In genomic region chr12:12016284-12017100, GRCh38 we compare ENCODE assay signal across 14 cellular contexts. TPM values are rescaled to one million over a fixed set of nuclear protein-coding genes. Genes with fewer than 3 reads are reported as not detected.
A peak's percentile ranks its signal among the peaks of the same experiment; 100 is the strongest.
DNase-seq lines count a peak whose midpoint lies in the region; ATAC-seq, FAIRE-seq and TF ChIP-seq lines count a peak whose summit lies in the region.
"Had no signal": no experiment of that assay in that cellular context is flagged by ENCODE, and none has a peak within 500 bp of the region (broad histone marks: within the 10 kb centered on the region; RNA-seq: fewer than 3 reads in every experiment).

No MANE protein-coding gene starts in this region.

- no peaks in the 10 kb centered on the region for H3K27me3 ChIP-seq in bronchial epithelial cell (ENCODE audit: control insufficient read depth, insufficient read depth, low read length)
- H3K27me3 ChIP-seq: right lobe of liver had no signal

- H3K27ac ChIP-seq in coronary artery: no peak overlapping the region
- H3K27ac ChIP-seq: right lobe of liver had no signal

- H3K27ac Mint-ChIP-seq in T-cell: peak overlapping the region; percentile 75 to 87
- H3K27ac Mint-ChIP-seq in stimulated activated effector memory CD8-positive, alpha-beta T cell treated with anti-CD3 and anti-CD28 coated beads, Interleukin-12 subunit alpha, Interleukin-12 subunit beta, amount 100 ng/mL, for 72 hours: peak overlapping the region; percentile 94

- FAIRE-seq in bronchial epithelial cell (lab: Jason Lieb, UNC): peak; percentile 90

- H3K36me3 ChIP-seq in bronchial epithelial cell (ENCODE audit: control insufficient read depth, insufficient read depth, low read length): no peaks in the 10 kb centered on the region
- H3K36me3 ChIP-seq: HAP-1, right lobe of liver had no signal

- no peaks in the 10 kb centered on the region for H3K9me3 Mint-ChIP-seq in T-cell
- no peaks in the 10 kb centered on the region for H3K9me3 Mint-ChIP-seq in stimulated activated effector memory CD8-positive, alpha-beta T cell treated with anti-CD3 and anti-CD28 coated beads, Interleukin-12 subunit alpha, Interleukin-12 subunit beta, amount 100 ng/mL, for 72 hours

- peaks cover 28 to 59% (median 54%) of the 10 kb centered on the region in 3 donors for H3K4me1 Mint-ChIP-seq in T-cell
- peaks cover 85% of the 10 kb centered on the region for H3K4me1 Mint-ChIP-seq in stimulated activated effector memory CD8-positive, alpha-beta T cell treated with anti-CD3 and anti-CD28 coated beads, Interleukin-12 subunit alpha, Interleukin-12 subunit beta, amount 100 ng/mL, for 72 hours

- peak in 2 of 4 experiments; percentile 24 to 48 for ATAC-seq in T-cell (replicated peaks in 1 of 4)
- peak; percentile 85 for ATAC-seq in stimulated activated effector memory CD8-positive, alpha-beta T cell treated with anti-CD3 and anti-CD28 coated beads, Interleukin-12 subunit alpha, Interleukin-12 subunit beta, amount 100 ng/mL, for 72 hours
- no peak for ATAC-seq in GM18498 (IDR thresholded peaks at IDR 0.05; ENCODE audit: unreplicated experiment)

- H3K4me3 ChIP-seq in bronchial epithelial cell (ENCODE audit: low read depth, low read length) (no peak overlapping the region), coronary artery (no peak overlapping the region)
- H3K4me3 ChIP-seq: HAP-1, right lobe of liver had no signal

- H3K27me3 Mint-ChIP-seq in T-cell: no peaks in the 10 kb centered on the region

- TF ChIP-seq CTCF in bronchial epithelial cell (IDR thresholded peaks at IDR 0.05; ENCODE audit: insufficient read depth, low read length, severe bottlenecking) (no peak), coronary artery (IDR thresholded peaks at IDR 0.05) (no peak)

- peak overlapping the region in 1 of 3 donors; percentile 18 for H3K4me3 Mint-ChIP-seq in T-cell
- H3K4me3 Mint-ChIP-seq in stimulated activated effector memory CD8-positive, alpha-beta T cell treated with anti-CD3 and anti-CD28 coated beads, Interleukin-12 subunit alpha, Interleukin-12 subunit beta, amount 100 ng/mL, for 72 hours: peak overlapping the region; percentile 59

- POLR2A ChIA-PET in T-cell (lab: Charles Lee): no interaction called here

- CTCF ChIA-PET in T-cell (lab: Charles Lee): no interaction called here

- H3K36me3 Mint-ChIP-seq in T-cell: no peaks in the 10 kb centered on the region
- H3K36me3 Mint-ChIP-seq in stimulated activated effector memory CD8-positive, alpha-beta T cell treated with anti-CD3 and anti-CD28 coated beads, Interleukin-12 subunit alpha, Interleukin-12 subunit beta, amount 100 ng/mL, for 72 hours: peaks cover 9% of the 10 kb centered on the region

- peak; percentile 63 for DNase-seq in activated effector memory CD4-positive, alpha-beta T cell treated with anti-CD3 and anti-CD28 coated beads, Interleukin-2, amount 50 U/mL, for 16 hours
- no peak for DNase-seq in activated effector memory CD4-positive, alpha-beta T cell treated with Interleukin-2 at 50 U/mL for 16 hours
- no peak for DNase-seq in T-cell
- no peak for DNase-seq in bronchial epithelial cell (ENCODE audit: low read depth)
- DNase-seq in stimulated activated effector memory CD8-positive, alpha-beta T cell treated with anti-CD3 and anti-CD28 coated beads, Interleukin-12 subunit alpha, Interleukin-12 subunit beta, amount 100 ng/mL, for 72 hours (ENCODE audit: low spot score in 2 of 2): peak in 1 of 2 donors; percentile 72
- DNase-seq in hippocampal formation (lab: John Stamatoyannopoulos, UW): no peak
- no peak for DNase-seq in coronary artery (ENCODE audit: low spot score)
- DNase-seq: activated gamma-delta T cell treated with Interleukin-2 at 50 U/mL for 16 hours; effector CD4-positive, alpha-beta T cell; GF-D8; NCI-H82 had no signal

RNA-seq across cellular contexts. Expression of gene BCL2L14, which starts 54.2 kb away (rescaled TPM):
- 1 to 10 TPM in 2 of 5 donors, under 1 TPM in 2, not detected in 1; 0.47 to 1.1 (median 0.77) TPM for total RNA-seq in T-cell
- under 0.01 TPM in 1 of 2 replicates, not detected in the other for total RNA-seq in bronchial epithelial cell
